In genomic region chr12:66823857-66824570, GRCh38 we compare ENCODE assay signal across 10 cellular contexts.
DNase-seq lines count a peak whose midpoint lies in the region; ATAC-seq, FAIRE-seq and TF ChIP-seq lines count a peak whose summit lies in the region.
"Had no signal": no experiment of that assay in that cellular context is flagged by ENCODE, and none has a peak within 500 bp of the region (broad histone marks: within the 10 kb centered on the region; RNA-seq: fewer than 3 reads in every experiment).

No MANE protein-coding gene starts in this region.

- POLR2A ChIA-PET in HEK293T (lab: Yijun Ruan, JAX) = no interaction called here
- POLR2A ChIA-PET in endothelial cell of umbilical vein (lab: Charles Lee) = no interaction called here

- no peaks in the 10 kb centered on the region for H3K27me3 ChIP-seq in endothelial cell of umbilical vein (ENCODE audit: control insufficient read depth in 2 of 2, insufficient read depth in 2 of 2, low read length in 2 of 2)

- dilution Hi-C loops in endothelial cell of umbilical vein (cut with MboI; ENCODE audit: extremely low pct_ligation_motif_present, low sequenced_read_pairs) = no loop called here

- H2AFZ ChIP-seq in endothelial cell of umbilical vein (ENCODE audit: low read depth, low read length) = no peak overlapping the region

- H3K27ac ChIP-seq in endothelial cell of umbilical vein (ENCODE audit: insufficient read depth, low read depth, low read length) = no peak overlapping the region

- H3K4me1 ChIP-seq in endothelial cell of umbilical vein (ENCODE audit: control insufficient read depth, extremely low read depth, insufficient read depth, low read length) = no peaks in the 10 kb centered on the region

- H3K79me2 ChIP-seq in endothelial cell of umbilical vein (ENCODE audit: control insufficient read depth, insufficient read depth, low read length) = no peaks in the 10 kb centered on the region

- H3K4me3 ChIP-seq in endothelial cell of umbilical vein (replicated peaks in 1 of 3; ENCODE audit: insufficient read depth in 1 of 3, low read depth in 1 of 3, low read length in 3 of 3) (no peak overlapping the region), retinal pigment epithelial cell (ENCODE audit: low read length) (no peak overlapping the region)

- no peak for TF ChIP-seq POLR2A in endothelial cell of umbilical vein (IDR thresholded peaks at IDR 0.05; ENCODE audit: low read depth, low read length)

- CTCF ChIA-PET in HEK293T (lab: Yijun Ruan, JAX) = no interaction called here
- CTCF ChIA-PET in endothelial cell of umbilical vein (lab: Charles Lee) = no interaction called here

- H3K4me2 ChIP-seq in endothelial cell of umbilical vein (ENCODE audit: insufficient read depth, low read length) = no peak overlapping the region

- TF ChIP-seq CTCF in endothelial cell of umbilical vein (IDR thresholded peaks at IDR 0.05; ENCODE audit: extremely low read depth in 1 of 2, insufficient read depth in 1 of 2, low read depth in 1 of 2, low read length in 2 of 2) (no peak), retinal pigment epithelial cell (conservative IDR thresholded peaks at IDR 0.05; ENCODE audit: low read depth, low read length) (no peak)

- H3K36me3 ChIP-seq in endothelial cell of umbilical vein (ENCODE audit: control insufficient read depth in 2 of 2, extremely low read depth in 1 of 2, insufficient read depth in 2 of 2, low read length in 2 of 2) = no peaks in the 10 kb centered on the region

- H3K9ac ChIP-seq in endothelial cell of umbilical vein (replicated peaks; ENCODE audit: extremely low read depth, insufficient read depth, low read length) = no peak overlapping the region

- ATAC-seq in HG03432 (IDR thresholded peaks at IDR 0.05; ENCODE audit: unreplicated experiment) (no peak), GM19351 (IDR thresholded peaks at IDR 0.05; ENCODE audit: unreplicated experiment) (no peak)
- ATAC-seq: Panc1 had no signal

- no peaks in the 10 kb centered on the region for H4K20me1 ChIP-seq in endothelial cell of umbilical vein (replicated peaks; ENCODE audit: control insufficient read depth, extremely low read depth, insufficient read depth, low read length)

- BruUV-seq in endothelial cell of umbilical vein (replicated peaks; lab: Mats Ljungman, UMichigan) = no TSS peak

- H3K9me3 ChIP-seq in endothelial cell of umbilical vein (replicated peaks; ENCODE audit: control insufficient read depth, insufficient read depth, low read length) = no peaks in the 10 kb centered on the region

- intact Hi-C loops in endothelial cell of umbilical vein (cut with micrococcal nuclease) = no loop called here

- H3K9me1 ChIP-seq in endothelial cell of umbilical vein (replicated peaks; ENCODE audit: control insufficient read depth, extremely low read depth, insufficient read depth, low read length) = no peaks in the 10 kb centered on the region

- DNase-seq in HEK293T (ENCODE audit: extremely low spot score) = peak; percentile 38
- DNase-seq in NCI-H345 treated with DMSO at 0.1 percent for 48 hours (lab: John Stamatoyannopoulos, UW; ENCODE audit: unreplicated experiment) = peak; percentile 29
- DNase-seq in endothelial cell of umbilical vein (ENCODE audit: low read depth, low spot score) = no peak
- peak; percentile 90 for DNase-seq in retinal pigment epithelial cell (ENCODE audit: low read depth)
- DNase-seq in kidney glomerular epithelial cell (lab: John Stamatoyannopoulos, UW) = no peak
- DNase-seq: aorta, KBM-7 had no signal

- FAIRE-seq in endothelial cell of umbilical vein (lab: Jason Lieb, UNC) = no peak

TF ChIP-seq in HEK293T, 16 proteins besides CTCF, POLR2A, EP300 and RAD21:
- no peak for TF ChIP-seq ARNT (IDR thresholded peaks at IDR 0.05)
- no peak for TF ChIP-seq SUZ12 (IDR thresholded peaks at IDR 0.05)
- no peak for TF ChIP-seq HDGF (IDR thresholded peaks at IDR 0.05; ENCODE audit: borderline replicate concordance)
- TF ChIP-seq PKNOX1 (IDR thresholded peaks at IDR 0.05) = no peak
- no peak for TF ChIP-seq NFRKB (IDR thresholded peaks at IDR 0.05)
- TF ChIP-seq ELF4 (IDR thresholded peaks at IDR 0.05) = no peak
- TF ChIP-seq FOXM1 (IDR thresholded peaks at IDR 0.05; ENCODE audit: borderline replicate concordance) = no peak
- TF ChIP-seq ZNF384 (IDR thresholded peaks at IDR 0.05) = no peak
- TF ChIP-seq BHLHE40 (IDR thresholded peaks at IDR 0.05; ENCODE audit: borderline replicate concordance) = no peak
- TF ChIP-seq CTBP1 (IDR thresholded peaks at IDR 0.05; ENCODE audit: borderline replicate concordance) = no peak

TF ChIP-seq in endothelial cell of umbilical vein, 7 proteins besides CTCF, POLR2A, EP300 and RAD21:
- TF ChIP-seq MAX (IDR thresholded peaks at IDR 0.05; ENCODE audit: insufficient read depth, insufficient read length) (no peak), JUN (IDR thresholded peaks at IDR 0.05; ENCODE audit: borderline replicate concordance, insufficient read depth, insufficient read length, low read depth) (peak; percentile 7)
TF ChIP-seq in endothelial cell of umbilical vein: peak in this region for 1.

Comparison
In these comparisons a context has a peak if more than half of its experiments do, and no peak if none do; other contexts are left out.
1. DNase-seq: peak in HEK293T (single experiment), NCI-H345 treated with DMSO at 0.1 percent for 48 hours (single experiment) and retinal pigment epithelial cell (single experiment); none in endothelial cell of umbilical vein (single experiment) and kidney glomerular epithelial cell (single experiment).